Comparison of ENCODE assay signal across 8 cellular contexts in genomic region chr1:8423134-8423701, GRCh38.
DNase-seq lines count a peak whose midpoint lies in the region; ATAC-seq and TF ChIP-seq lines count a peak whose summit lies in the region.

No MANE protein-coding gene starts in this region.

- no peak overlapping the region for H3K4me3 Mint-ChIP-seq in activated B cell treated with CpG ODN at 0.5 μM for 24 hours

- H3K4me1 ChIP-seq in HEK293 (ENCODE audit: control insufficient read depth, insufficient read depth, low read length) (peaks cover 10% of the 10 kb centered on the region; the same call in 1 of the 2 replicates), mucosa of rectum (ENCODE audit: control insufficient read depth in 2 of 2, insufficient read depth in 2 of 2, low read length in 2 of 2) (peaks cover 42 to 46% of the 10 kb centered on the region in 2 donors), tibial artery (peaks cover 0 to 45% (median 38%) of the 10 kb centered on the region in 4 donors)

- ATAC-seq in activated B cell treated with CpG ODN at 0.5 μM for 24 hours (ENCODE audit: low read depth) (peak; percentile 2), GM21515 (IDR thresholded peaks at IDR 0.05; ENCODE audit: unreplicated experiment) (no peak), HG02973 (IDR thresholded peaks at IDR 0.05; ENCODE audit: unreplicated experiment) (no peak)

- H3K36me3 ChIP-seq in HEK293 (ENCODE audit: control insufficient read depth in 2 of 2, insufficient read depth in 1 of 2, low read length in 2 of 2) (peaks cover 0 to 25% of the 10 kb centered on the region in 2 experiments; a peak in 2 of 3 replicates), mucosa of rectum (ENCODE audit: control insufficient read depth in 2 of 2, insufficient read depth in 2 of 2, low read length in 2 of 2) (peaks cover 8 to 10% of the 10 kb centered on the region in 2 donors), tibial artery (peaks cover 0 to 10% (median under 1%) of the 10 kb centered on the region in 3 donors)

- intact Hi-C loops in activated B cell treated with CpG ODN at 0.5 μM for 24 hours (cut with micrococcal nuclease) (loop anchor here (2.0 to 5.0 kb wide), 3 partner anchors 14 to 74 kb away; no protein-coding TSS in a partner anchor), tibial artery (cut with DNase I; ENCODE audit: low total_unique reads) (loop anchor here (10.0 kb wide), 1 partner anchor 282 kb away; no protein-coding TSS in a partner anchor)

- H3K36me3 Mint-ChIP-seq in activated B cell treated with CpG ODN at 0.5 μM for 24 hours (ENCODE audit: low read depth), result peaks cover 8% of the 10 kb centered on the region

- peaks cover 41% of the 10 kb centered on the region for H3K4me1 Mint-ChIP-seq in activated B cell treated with CpG ODN at 0.5 μM for 24 hours

- H3K4me3 ChIP-seq in AG04449 (ENCODE audit: low read depth, low read length) (peak overlapping the region; percentile 74), HEK293 (ENCODE audit: low read depth, low read length) (peak overlapping the region; percentile 70), mucosa of rectum (ENCODE audit: low read length in 2 of 2) (peak overlapping the region; percentile 75 to 98), tibial artery (peak overlapping the region; percentile 73 to 96)

- CTCF ChIA-PET in AG04449 (lab: Yijun Ruan, JAX), result interaction anchor here (1.4 to 5.1 kb wide), 4 partner anchors 7 to 303 kb away, joined by 3 to 49 read pairs (median 9); no protein-coding TSS in a partner anchor
- CTCF ChIA-PET in HEK293 (lab: Yijun Ruan, JAX), result interaction anchor here (0.6 to 1.0 kb wide), 7 partner anchors 8 to 438 kb away, joined by 3 to 4 read pairs (median 3); no protein-coding TSS in a partner anchor
- CTCF ChIA-PET in activated B cell treated with CpG ODN at 0.5 μM for 24 hours (lab: Charles Lee), result interaction anchor here (1.2 to 2.1 kb wide), 2 partner anchors 8 to 14 kb away, joined by 4 to 6 read pairs; no protein-coding TSS in a partner anchor

- TF ChIP-seq CTCF in AG04449 (IDR thresholded peaks at IDR 0.05; ENCODE audit: insufficient read depth, low read length, missing control alignments) (no peak), HEK293 (tag by site-specific recombination; IDR thresholded peaks at IDR 0.05) (no peak), activated B cell treated with CpG ODN at 0.5 μM for 24 hours (IDR thresholded peaks at IDR 0.05) (no peak), tibial artery (IDR thresholded peaks at IDR 0.05) (no peak)

- H3K9me3 ChIP-seq in HEK293 (ENCODE audit: control insufficient read depth, insufficient read depth, low read depth, low read length) (no peaks in the 10 kb centered on the region), mucosa of rectum (ENCODE audit: control insufficient read depth in 2 of 2, low read length in 2 of 2) (no peaks in the 10 kb centered on the region), tibial artery (no peaks in the 10 kb centered on the region)

- H3K27ac ChIP-seq in HEK293 (ENCODE audit: extremely low read depth, low read depth, low read length) (peak overlapping the region; percentile 87), mucosa of rectum (ENCODE audit: low read depth in 2 of 2, low read length in 2 of 2) (peak overlapping the region; percentile 89 to 96), tibial artery (peak overlapping the region; percentile 95 to 99)

- H3K27ac Mint-ChIP-seq in activated B cell treated with CpG ODN at 0.5 μM for 24 hours, result no peak overlapping the region

- H3K9me3 Mint-ChIP-seq in activated B cell treated with CpG ODN at 0.5 μM for 24 hours, result no peaks in the 10 kb centered on the region

- H3K9ac ChIP-seq in mucosa of rectum (ENCODE audit: low read depth in 1 of 2, low read length in 2 of 2), result peak overlapping the region; percentile 87 to 99

- H3K27me3 ChIP-seq in mucosa of rectum (ENCODE audit: control insufficient read depth in 2 of 2, insufficient read depth in 2 of 2, low read length in 2 of 2) (no peaks in the 10 kb centered on the region), tibial artery (no peaks in the 10 kb centered on the region)

- no peak for DNase-seq in AG04449 (ENCODE audit: low read depth, low spot score)
- peak; percentile 55 for DNase-seq in activated B cell treated with CpG ODN at 0.5 μM for 24 hours
- DNase-seq in effector CD4-positive, alpha-beta T cell, result peak; percentile 25
- peak in 1 of 2 donors; percentile 73 for DNase-seq in tibial artery

- no peaks in the 10 kb centered on the region for H3K27me3 Mint-ChIP-seq in activated B cell treated with CpG ODN at 0.5 μM for 24 hours

- POLR2A ChIA-PET in AG04449 (lab: Yijun Ruan, JAX), result no interaction called here
- POLR2A ChIA-PET in HEK293 (lab: Yijun Ruan, JAX), result interaction anchor here (1.0 to 1.5 kb wide), 3 partner anchors 10 to 102 kb away, joined by 3 to 6 read pairs (median 4); no protein-coding TSS in a partner anchor
- POLR2A ChIA-PET in activated B cell treated with CpG ODN at 0.5 μM for 24 hours (lab: Charles Lee), result interaction anchor here (0.5 to 2.6 kb wide), 8 partner anchors 8 to 297 kb away, joined by 3 to 12 read pairs (median 6); no protein-coding TSS in a partner anchor

TF ChIP-seq in HEK293, 187 proteins besides CTCF, POLR2A, EP300 and RAD21 (continues in another document):
- no peak for TF ChIP-seq TCF7L2 (IDR thresholded peaks at IDR 0.05; ENCODE audit: borderline replicate concordance, low read depth, low read length)
- no peak for TF ChIP-seq ZNF23 (tag by site-specific recombination; IDR thresholded peaks at IDR 0.05; ENCODE audit: borderline replicate concordance)
- TF ChIP-seq ZBTB26 (tag by site-specific recombination; optimal IDR thresholded peaks at IDR 0.05), result peak; percentile 59
- peak; percentile 46; the same call in 1 of the 2 replicates for TF ChIP-seq ZBTB10 (tag by site-specific recombination; IDR thresholded peaks at IDR 0.05)
- TF ChIP-seq KLF16 (tag by site-specific recombination; IDR thresholded peaks at IDR 0.05), result 0 out of 2 replicates have a peak, but pooled peaks have one; percentile 29
- no peak for TF ChIP-seq ZNF169 (tag by site-specific recombination; IDR thresholded peaks at IDR 0.05)
- no peak for TF ChIP-seq ZNF449 (tag by site-specific recombination; IDR thresholded peaks at IDR 0.05)
- peak; percentile 36; the same call in 1 of the 2 replicates for TF ChIP-seq SCRT2 (tag by site-specific recombination; IDR thresholded peaks at IDR 0.05)
